23 cellular contexts compared by ENCODE assay signal in the genomic region with DNA sequence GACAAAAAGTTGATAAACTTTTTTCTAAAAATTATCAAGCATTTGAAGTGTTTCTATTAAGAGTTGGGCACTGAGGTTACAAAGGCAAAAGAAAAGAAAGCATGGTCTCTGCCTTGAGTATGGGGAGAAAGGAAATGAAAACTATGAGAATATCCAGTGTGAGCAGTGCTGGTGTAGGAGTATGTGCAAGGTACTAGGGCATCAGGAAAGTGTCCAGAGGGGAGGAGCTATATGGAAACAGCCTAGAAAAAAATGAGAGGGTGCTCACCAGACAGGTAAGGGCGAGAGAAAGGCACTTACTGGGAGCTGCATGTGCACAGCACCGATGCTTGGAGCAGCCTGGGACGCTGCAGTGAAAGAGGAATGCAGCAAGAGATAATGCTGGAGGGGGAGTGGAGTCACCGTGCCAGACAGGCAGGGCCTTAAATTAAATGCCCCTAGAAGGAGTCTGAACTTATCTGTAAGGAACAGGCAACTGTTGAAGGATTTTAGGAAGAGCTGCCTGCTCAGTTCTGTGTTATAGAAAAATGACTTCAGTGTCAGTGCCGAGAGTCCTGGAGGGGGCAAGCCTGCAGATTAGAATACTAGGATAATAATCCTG. TPM values are rescaled to one million over a fixed set of nuclear protein-coding genes. Genes with fewer than 3 reads are reported as not detected.
DNase-seq lines count a peak whose midpoint lies in the region; ATAC-seq and TF ChIP-seq lines count a peak whose summit lies in the region.
"Had no signal": no experiment of that assay in that cellular context is flagged by ENCODE, and none has a peak within 500 bp of the region (broad histone marks: within the 10 kb centered on the region; RNA-seq: fewer than 3 reads in every experiment).

No MANE protein-coding gene starts in this region.

- H2BK120ac ChIP-seq in IMR-90 (ENCODE audit: low read depth, low read length), result no peak overlapping the region
- H2BK120ac ChIP-seq in mesendoderm (ENCODE audit: low read depth, low read length), result no peak overlapping the region

- H3K4ac ChIP-seq in IMR-90 (ENCODE audit: low read depth, low read length) (no peak overlapping the region), mesendoderm (ENCODE audit: low read depth, low read length) (no peak overlapping the region)

- H3K9me3 ChIP-seq in IMR-90 (ENCODE audit: control insufficient read depth, insufficient read depth, low read length) (peaks cover 7% of the 10 kb centered on the region; the same call in 1 of the 2 replicates), SJCRH30 (replicated peaks) (no peaks in the 10 kb centered on the region)

- H3K27ac ChIP-seq in IMR-90 (ENCODE audit: insufficient read depth, low read length) (no peak overlapping the region), foreskin keratinocyte (no peak overlapping the region), mesendoderm (ENCODE audit: low read depth, low read length) (no peak overlapping the region), SJCRH30 (no peak overlapping the region)
- H3K27ac ChIP-seq: GM23248, HL-60, PC-9 had no signal

- WGBS in IMR-90 (ENCODE audit: extremely low coverage in 2 of 2, insufficient read length in 1 of 2), 2 experiments, result 38% methylated on average over 3 of the region's 5 CpGs; no CpG with 5 or more reads in 1 of the 2 experiments
- WGBS in mesendoderm (ENCODE audit: extremely low coverage, insufficient coverage, low lambda C conversion rate), result no CpG with 5 or more reads among the region's 5 CpGs

- peak overlapping the region; percentile 61 for H2AFZ ChIP-seq in IMR-90 (replicated peaks; ENCODE audit: low read length, poor library complexity)
- H2AFZ ChIP-seq: GM23248, PC-9 had no signal

- no peak overlapping the region for H3K14ac ChIP-seq in IMR-90 (replicated peaks; ENCODE audit: low read depth, low read length)

- POLR2A ChIA-PET in IMR-90 (lab: Charles Lee; ENCODE audit: unreplicated experiment), result no interaction called here

- no peak overlapping the region for H4K91ac ChIP-seq in IMR-90 (ENCODE audit: insufficient read depth, low read depth, low read length)

- no peak for TF ChIP-seq CTCF in IMR-90 (conservative IDR thresholded peaks at IDR 0.05; ENCODE audit: low read depth, low read length)
- no peak for TF ChIP-seq CTCF in foreskin keratinocyte (conservative IDR thresholded peaks at IDR 0.05)

- no peak for TF ChIP-seq RAD21 in IMR-90 (IDR thresholded peaks at IDR 0.05; ENCODE audit: low read length)

- H3K36me3 ChIP-seq in IMR-90 (ENCODE audit: control insufficient read depth, insufficient read depth, low read length) (no peaks in the 10 kb centered on the region), mesendoderm (ENCODE audit: control insufficient read depth, insufficient read depth, low read length) (no peaks in the 10 kb centered on the region), SJCRH30 (no peaks in the 10 kb centered on the region)

- TF ChIP-seq POLR2A in IMR-90 (IDR thresholded peaks at IDR 0.05; ENCODE audit: low read depth, low read length), result no peak

- no peaks in the 10 kb centered on the region; the same call in 1 of the 2 replicates for H3K9me1 ChIP-seq in IMR-90 (ENCODE audit: insufficient read depth, low read length)

- H3K56ac ChIP-seq in IMR-90 (ENCODE audit: extremely low read depth, insufficient read depth, low read length) (no peak overlapping the region), mesendoderm (ENCODE audit: low read length) (no peak overlapping the region)

- H3K27me3 ChIP-seq in IMR-90 (ENCODE audit: control insufficient read depth, insufficient read depth, low read length), result no peaks in the 10 kb centered on the region
- no peaks in the 10 kb centered on the region for H3K27me3 ChIP-seq in foreskin keratinocyte
- H3K27me3 ChIP-seq in mesendoderm (ENCODE audit: insufficient read depth, low read length, poor library complexity), result no peaks in the 10 kb centered on the region
- H3K27me3 ChIP-seq in SJCRH30, result peaks cover 5% of the 10 kb centered on the region; the same call in 1 of the 2 replicates

- no peak overlapping the region for H3K4me3 ChIP-seq in IMR-90 (ENCODE audit: insufficient read depth, low read depth, low read length)
- no peak overlapping the region for H3K4me3 ChIP-seq in mesendoderm (ENCODE audit: low read length)
- no peak overlapping the region for H3K4me3 ChIP-seq in SJCRH30
- H3K4me3 ChIP-seq: GM23248, PC-9 had no signal

- H3K4me2 ChIP-seq in IMR-90 (ENCODE audit: low read depth, low read length) (peak overlapping the region; percentile 32; the same call in 1 of the 2 replicates), mesendoderm (ENCODE audit: low read length) (no peak overlapping the region)
- H3K4me2 ChIP-seq: PC-9 had no signal

- H4K5ac ChIP-seq in IMR-90 (ENCODE audit: low read depth, low read length), result no peak overlapping the region
- no peak overlapping the region for H4K5ac ChIP-seq in mesendoderm (ENCODE audit: low read length)

- no peaks in the 10 kb centered on the region for H4K20me1 ChIP-seq in IMR-90 (ENCODE audit: insufficient read depth, low read length)

- H3K79me2 ChIP-seq in mesendoderm (ENCODE audit: control insufficient read depth, insufficient read depth, low read length), result no peaks in the 10 kb centered on the region

- dilution Hi-C loops in IMR-90 (cut with HindIII; ENCODE audit: low sequenced_read_pairs, unreplicated experiment), result no loop called here

- no peak overlapping the region for H2BK5ac ChIP-seq in IMR-90 (ENCODE audit: low read depth, low read length, poor library complexity, severe bottlenecking)
- H2BK5ac ChIP-seq in mesendoderm (ENCODE audit: low read length), result no peak overlapping the region

- no TSS peak for BruUV-seq in IMR-90 (replicated peaks; lab: Mats Ljungman, UMichigan)

- H2AK5ac ChIP-seq in IMR-90 (ENCODE audit: low read depth, low read length) (no peak overlapping the region), mesendoderm (ENCODE audit: low read length) (no peak overlapping the region)

- peak; percentile 90 for ATAC-seq in IMR-90 (ENCODE audit: low read depth)
- peak; percentile 73 for ATAC-seq in foreskin keratinocyte
- ATAC-seq: CD8-positive, alpha-beta T cell had no signal

- H3K4me1 ChIP-seq in IMR-90 (ENCODE audit: control insufficient read depth, insufficient read depth, low read length) (no peaks in the 10 kb centered on the region), foreskin keratinocyte (no peaks in the 10 kb centered on the region), mesendoderm (ENCODE audit: control insufficient read depth, low read depth, low read length) (no peaks in the 10 kb centered on the region), SJCRH30 (no peaks in the 10 kb centered on the region)

- CTCF ChIA-PET in IMR-90 (lab: Yijun Ruan, JAX), result no interaction called here

- H3K18ac ChIP-seq in IMR-90 (ENCODE audit: low read depth, low read length) (no peak overlapping the region), mesendoderm (ENCODE audit: low read length) (no peak overlapping the region)

- in situ Hi-C loops in IMR-90 (cut with MboI; ENCODE audit: low sequenced_read_pairs), result no loop called here

- no peak overlapping the region for H2BK15ac ChIP-seq in IMR-90 (ENCODE audit: low read depth, low read length)
- H2BK15ac ChIP-seq in mesendoderm (replicated peaks; ENCODE audit: low read depth), result no peak overlapping the region

- H2BK20ac ChIP-seq in IMR-90 (ENCODE audit: low read depth, low read length), result no peak overlapping the region

- H4K8ac ChIP-seq in IMR-90 (ENCODE audit: low read depth in 2 of 2, low read length in 2 of 2) (no peak overlapping the region), mesendoderm (ENCODE audit: low read depth, low read length) (no peak overlapping the region)

- DNase-seq in IMR-90 (no peak), RPMI8226 (peak; percentile 8), foreskin keratinocyte (no peak), mesendoderm (peak; percentile 57), SJCRH30 (no peak), NCI-H774 (lab: John Stamatoyannopoulos, UW) (no peak)
- no peak for DNase-seq in activated T-cell treated with anti-CD3 and anti-CD28 coated beads, Interleukin-2, amount 50 U/mL, for 1 hour
- DNase-seq in stimulated activated CD4-positive, alpha-beta T cell treated with anti-CD3 and anti-CD28 coated beads, Interleukin-4, amount 100 ng/mL, for 24 hours, result no peak
- DNase-seq: CD8-positive, alpha-beta T cell; DND-41; GM23248; KBM-7; NCI-H1048; NCI-H2107; NCI-H345; NCI-H526 treated with DMSO at 0.1 percent for 48 hours; NK-92 treated with Interleukin-12 subunit alpha and Interleukin-12 subunit beta, amount 100 ng/mL, for 24 hours; PC-9; SHP77 had no signal

- H3K79me1 ChIP-seq in IMR-90 (ENCODE audit: low read depth in 1 of 2, low read length in 2 of 2) (no peaks in the 10 kb centered on the region), mesendoderm (ENCODE audit: low read length) (no peaks in the 10 kb centered on the region)

- intact Hi-C loops in IMR-90 (cut with micrococcal nuclease), result no loop called here

- no peak overlapping the region for H2AK9ac ChIP-seq in IMR-90 (replicated peaks; ENCODE audit: low read depth, low read length, poor library complexity)

- H3K23ac ChIP-seq in IMR-90 (ENCODE audit: low read depth, low read length) (no peak overlapping the region), mesendoderm (ENCODE audit: low read length) (no peak overlapping the region)

- H3K9ac ChIP-seq in IMR-90 (ENCODE audit: low read depth, low read length) (no peak overlapping the region), mesendoderm (ENCODE audit: low read length) (no peak overlapping the region)
- H3K9ac ChIP-seq: GM23248 had no signal

RNA-seq across cellular contexts. Expression of a gene that starts 14.1 kb away (rescaled TPM):
- total RNA-seq in IMR-90 (2012; rRNA removed), result 17.8 and 20.6 TPM in 2 replicates
- polyA plus RNA-seq in IMR-90 (2012; rRNA removed), result 5.0 and 6.5 TPM in 2 replicates
- 2.7 and 4.8 TPM in 2 replicates for polyA plus RNA-seq in IMR-90 (2012; cell fraction: cytosol; rRNA removed)
- polyA plus RNA-seq in IMR-90 (2012; cell fraction: nucleus; rRNA removed; ENCODE audit: low replicate concordance), result 7.1 and 14.3 TPM in 2 replicates
- 35.9 and 36.2 TPM in 2 replicates for total RNA-seq in foreskin keratinocyte
- polyA plus RNA-seq in foreskin keratinocyte, result 4.7 and 4.8 TPM in 2 replicates
- 10.9 TPM for polyA plus RNA-seq in mesendoderm (2013, experiment 1 of 2)
- 11.8 TPM for polyA plus RNA-seq in mesendoderm (2013, experiment 2 of 2)
- total RNA-seq in SJCRH30 (2014; rRNA removed; shearing (Covaris generic)), result 26.6 and 26.9 TPM in 2 replicates

RNA-seq across cellular contexts. Expression of a gene that starts 39.3 kb away (rescaled TPM):
- 13.4 and 22.5 TPM in 2 replicates for total RNA-seq in IMR-90 (2012; rRNA removed)
- polyA plus RNA-seq in IMR-90 (2012; rRNA removed), result 4.5 and 6.5 TPM in 2 replicates
- polyA plus RNA-seq in IMR-90 (2012; cell fraction: cytosol; rRNA removed), result 0.78 and 0.80 TPM in 2 replicates
- 4.5 and 21.9 TPM in 2 replicates for polyA plus RNA-seq in IMR-90 (2012; cell fraction: nucleus; rRNA removed; ENCODE audit: low replicate concordance)
- total RNA-seq in foreskin keratinocyte, result 22.3 and 22.9 TPM in 2 replicates
- polyA plus RNA-seq in foreskin keratinocyte, result 4.7 and 5.8 TPM in 2 replicates
- 10.8 TPM for polyA plus RNA-seq in mesendoderm (2013, experiment 1 of 2)
- 11.2 TPM for polyA plus RNA-seq in mesendoderm (2013, experiment 2 of 2)
- 17.7 and 23.3 TPM in 2 replicates for total RNA-seq in SJCRH30 (2014; rRNA removed; shearing (Covaris generic))

RNA-seq across cellular contexts. Expression of a gene that starts 39.4 kb away (rescaled TPM):
- under 0.01 and 0.18 TPM in 2 replicates for total RNA-seq in IMR-90 (2012; rRNA removed)
- polyA plus RNA-seq in IMR-90 (2012; rRNA removed), result 0.03 TPM in 1 of 2 replicates, not detected in the other
- not detected in 2 replicates for polyA plus RNA-seq in IMR-90 (2012; cell fraction: cytosol; rRNA removed)
- polyA plus RNA-seq in IMR-90 (2012; cell fraction: nucleus; rRNA removed; ENCODE audit: low replicate concordance), result 0.33 and 0.44 TPM in 2 replicates
- 0.10 and 0.14 TPM in 2 replicates for total RNA-seq in foreskin keratinocyte
- polyA plus RNA-seq in foreskin keratinocyte, result not detected in 2 replicates
- polyA plus RNA-seq in mesendoderm (2013, experiment 1 of 2), result not detected
- polyA plus RNA-seq in mesendoderm (2013, experiment 2 of 2), result not detected
- 0.08 TPM in 1 of 2 replicates, not detected in the other for total RNA-seq in SJCRH30 (2014; rRNA removed; shearing (Covaris generic))
- total RNA-seq: CD8-positive, alpha-beta T cell; GM23248; M059J; PC-9 had no signal
- polyA plus RNA-seq: AG04450, BJ, GM23248 had no signal

Comparison
In these comparisons a context has a peak if more than half of its experiments do, and no peak if none do; other contexts are left out.
1. DNase-seq: peak in RPMI8226 (single experiment) and mesendoderm (single experiment); none in IMR-90 (single experiment), foreskin keratinocyte (0 of 2), SJCRH30 (0 of 2), activated T-cell treated with anti-CD3 and anti-CD28 coated beads, Interleukin-2, amount 50 U/mL, for 1 hour (single experiment), stimulated activated CD4-positive, alpha-beta T cell treated with anti-CD3 and anti-CD28 coated beads, Interleukin-4, amount 100 ng/mL, for 24 hours (single experiment) and NCI-H774 (single experiment).